Comparison of ENCODE assay signal across 1 cellular context in the genomic region with DNA sequence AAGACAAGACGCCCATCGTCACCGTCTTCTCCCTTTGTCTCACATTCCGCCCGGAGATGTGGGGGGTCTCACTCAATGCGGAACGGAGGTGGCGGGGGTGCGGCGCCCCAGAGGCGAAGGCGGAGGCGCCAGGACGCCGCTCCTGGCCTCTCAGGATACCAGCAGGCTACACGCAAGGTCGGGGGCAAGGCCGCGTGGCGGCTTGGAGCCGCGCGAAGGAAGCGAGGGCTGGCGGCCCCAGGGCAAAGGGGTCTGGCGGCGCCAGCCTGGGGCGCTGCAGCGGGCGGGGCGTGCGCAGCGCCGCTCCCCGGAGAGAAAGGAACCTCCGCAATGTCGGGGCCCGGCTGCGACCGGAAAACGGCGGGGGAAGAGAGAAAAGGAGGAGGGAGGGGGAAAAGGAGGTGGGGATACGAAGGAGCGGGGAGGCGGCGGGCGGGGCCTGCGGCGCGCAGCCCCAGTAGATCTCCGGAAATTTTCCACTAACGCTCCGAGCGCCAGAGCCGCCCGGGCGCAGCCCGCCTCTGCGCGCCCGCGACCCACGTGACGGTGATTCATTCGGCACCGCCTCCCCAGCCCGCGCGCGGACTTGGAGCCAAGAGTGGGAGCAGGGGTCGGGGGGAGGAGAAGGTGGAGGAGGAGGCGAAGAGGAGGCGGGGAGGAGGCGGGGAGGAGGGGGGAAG.
TF ChIP-seq lines count a peak whose summit lies in the region.

No MANE protein-coding gene starts in this region.

TF ChIP-seq in HepG2, 621 proteins besides CTCF, POLR2A, EP300 and RAD21 (continued from another document and continues in another):
- TF ChIP-seq, protein P1, sequence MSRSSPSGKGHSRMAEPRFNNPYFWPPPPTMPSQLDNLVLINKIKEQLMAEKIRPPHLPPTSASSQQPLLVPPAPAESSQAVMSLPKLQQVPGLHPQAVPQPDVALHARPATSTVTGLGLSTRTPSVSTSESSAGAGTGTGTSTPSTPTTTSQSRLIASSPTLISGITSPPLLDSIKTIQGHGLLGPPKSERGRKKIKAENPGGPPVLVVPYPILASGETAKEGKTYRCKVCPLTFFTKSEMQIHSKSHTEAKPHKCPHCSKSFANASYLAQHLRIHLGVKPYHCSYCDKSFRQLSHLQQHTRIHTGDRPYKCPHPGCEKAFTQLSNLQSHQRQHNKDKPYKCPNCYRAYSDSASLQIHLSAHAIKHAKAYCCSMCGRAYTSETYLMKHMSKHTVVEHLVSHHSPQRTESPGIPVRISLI (CRISPR knock-in tag; IDR thresholded peaks at IDR 0.05; ENCODE audit: borderline replicate concordance), result peak; percentile 15; the same call in 1 of the 2 replicates
- no peak for TF ChIP-seq GZF1 (CRISPR knock-in tag; IDR thresholded peaks at IDR 0.05)
- TF ChIP-seq SRF (IDR thresholded peaks at IDR 0.05; ENCODE audit: low read depth, low read length), result no peak; the same call in 1 of the 2 replicates
- TF ChIP-seq ATAD3A (CRISPR knock-in tag; IDR thresholded peaks at IDR 0.05), result no peak
- no peak for TF ChIP-seq ZNF703 (CRISPR knock-in tag; IDR thresholded peaks at IDR 0.05; ENCODE audit: borderline replicate concordance)
- TF ChIP-seq, protein P2, sequence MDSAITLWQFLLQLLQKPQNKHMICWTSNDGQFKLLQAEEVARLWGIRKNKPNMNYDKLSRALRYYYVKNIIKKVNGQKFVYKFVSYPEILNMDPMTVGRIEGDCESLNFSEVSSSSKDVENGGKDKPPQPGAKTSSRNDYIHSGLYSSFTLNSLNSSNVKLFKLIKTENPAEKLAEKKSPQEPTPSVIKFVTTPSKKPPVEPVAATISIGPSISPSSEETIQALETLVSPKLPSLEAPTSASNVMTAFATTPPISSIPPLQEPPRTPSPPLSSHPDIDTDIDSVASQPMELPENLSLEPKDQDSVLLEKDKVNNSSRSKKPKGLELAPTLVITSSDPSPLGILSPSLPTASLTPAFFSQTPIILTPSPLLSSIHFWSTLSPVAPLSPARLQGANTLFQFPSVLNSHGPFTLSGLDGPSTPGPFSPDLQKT (CRISPR knock-in tag; IDR thresholded peaks at IDR 0.05; ENCODE audit: borderline replicate concordance), result no peak
- peak; percentile 46; the same call in 1 of the 2 replicates for TF ChIP-seq ZBTB7B (CRISPR knock-in tag; IDR thresholded peaks at IDR 0.05)
- TF ChIP-seq RXRB (CRISPR knock-in tag; IDR thresholded peaks at IDR 0.05; ENCODE audit: borderline replicate concordance), result no peak
- TF ChIP-seq, protein P3, sequence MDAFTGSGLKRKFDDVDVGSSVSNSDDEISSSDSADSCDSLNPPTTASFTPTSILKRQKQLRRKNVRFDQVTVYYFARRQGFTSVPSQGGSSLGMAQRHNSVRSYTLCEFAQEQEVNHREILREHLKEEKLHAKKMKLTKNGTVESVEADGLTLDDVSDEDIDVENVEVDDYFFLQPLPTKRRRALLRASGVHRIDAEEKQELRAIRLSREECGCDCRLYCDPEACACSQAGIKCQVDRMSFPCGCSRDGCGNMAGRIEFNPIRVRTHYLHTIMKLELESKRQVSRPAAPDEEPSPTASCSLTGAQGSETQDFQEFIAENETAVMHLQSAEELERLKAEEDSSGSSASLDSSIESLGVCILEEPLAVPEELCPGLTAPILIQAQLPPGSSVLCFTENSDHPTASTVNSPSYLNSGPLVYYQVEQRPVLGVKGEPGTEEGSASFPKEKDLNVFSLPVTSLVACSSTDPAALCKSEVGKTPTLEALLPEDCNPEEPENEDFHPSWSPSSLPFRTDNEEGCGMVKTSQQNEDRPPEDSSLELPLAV (CRISPR knock-in tag; conservative IDR thresholded peaks at IDR 0.05; ENCODE audit: low read depth), result no peak
- TF ChIP-seq YEATS4 (CRISPR knock-in tag; IDR thresholded peaks at IDR 0.05; ENCODE audit: borderline replicate concordance), result no peak; the same call in 1 of the 2 replicates
- no peak for TF ChIP-seq NFATC3 (CRISPR knock-in tag; IDR thresholded peaks at IDR 0.05)
- TF ChIP-seq, protein P4, sequence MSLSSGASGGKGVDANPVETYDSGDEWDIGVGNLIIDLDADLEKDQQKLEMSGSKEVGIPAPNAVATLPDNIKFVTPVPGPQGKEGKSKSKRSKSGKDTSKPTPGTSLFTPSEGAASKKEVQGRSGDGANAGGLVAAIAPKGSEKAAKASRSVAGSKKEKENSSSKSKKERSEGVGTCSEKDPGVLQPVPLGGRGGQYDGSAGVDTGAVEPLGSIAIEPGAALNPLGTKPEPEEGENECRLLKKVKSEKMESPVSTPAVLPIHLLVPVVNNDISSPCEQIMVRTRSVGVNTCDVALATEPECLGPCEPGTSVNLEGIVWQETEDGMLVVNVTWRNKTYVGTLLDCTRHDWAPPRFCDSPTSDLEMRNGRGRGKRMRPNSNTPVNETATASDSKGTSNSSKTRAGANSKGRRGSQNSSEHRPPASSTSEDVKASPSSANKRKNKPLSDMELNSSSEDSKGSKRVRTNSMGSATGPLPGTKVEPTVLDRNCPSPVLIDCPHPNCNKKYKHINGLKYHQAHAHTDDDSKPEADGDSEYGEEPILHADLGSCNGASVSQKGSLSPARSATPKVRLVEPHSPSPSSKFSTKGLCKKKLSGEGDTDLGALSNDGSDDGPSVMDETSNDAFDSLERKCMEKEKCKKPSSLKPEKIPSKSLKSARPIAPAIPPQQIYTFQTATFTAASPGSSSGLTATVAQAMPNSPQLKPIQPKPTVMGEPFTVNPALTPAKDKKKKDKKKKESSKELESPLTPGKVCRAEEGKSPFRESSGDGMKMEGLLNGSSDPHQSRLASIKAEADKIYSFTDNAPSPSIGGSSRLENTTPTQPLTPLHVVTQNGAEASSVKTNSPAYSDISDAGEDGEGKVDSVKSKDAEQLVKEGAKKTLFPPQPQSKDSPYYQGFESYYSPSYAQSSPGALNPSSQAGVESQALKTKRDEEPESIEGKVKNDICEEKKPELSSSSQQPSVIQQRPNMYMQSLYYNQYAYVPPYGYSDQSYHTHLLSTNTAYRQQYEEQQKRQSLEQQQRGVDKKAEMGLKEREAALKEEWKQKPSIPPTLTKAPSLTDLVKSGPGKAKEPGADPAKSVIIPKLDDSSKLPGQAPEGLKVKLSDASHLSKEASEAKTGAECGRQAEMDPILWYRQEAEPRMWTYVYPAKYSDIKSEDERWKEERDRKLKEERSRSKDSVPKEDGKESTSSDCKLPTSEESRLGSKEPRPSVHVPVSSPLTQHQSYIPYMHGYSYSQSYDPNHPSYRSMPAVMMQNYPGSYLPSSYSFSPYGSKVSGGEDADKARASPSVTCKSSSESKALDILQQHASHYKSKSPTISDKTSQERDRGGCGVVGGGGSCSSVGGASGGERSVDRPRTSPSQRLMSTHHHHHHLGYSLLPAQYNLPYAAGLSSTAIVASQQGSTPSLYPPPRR (CRISPR knock-in tag; IDR thresholded peaks at IDR 0.05; ENCODE audit: borderline replicate concordance), result peak; percentile 23
- TF ChIP-seq GATA4 (IDR thresholded peaks at IDR 0.05; ENCODE audit: borderline replicate concordance, low read depth), result no peak
- no peak for TF ChIP-seq PITX1 (CRISPR knock-in tag; IDR thresholded peaks at IDR 0.05)
- TF ChIP-seq MAFF (IDR thresholded peaks at IDR 0.05; ENCODE audit: low read depth, low read length), result no peak
- no peak for TF ChIP-seq KDM3A (CRISPR knock-in tag; IDR thresholded peaks at IDR 0.05; ENCODE audit: low read depth)
- TF ChIP-seq THAP11 (CRISPR knock-in tag; IDR thresholded peaks at IDR 0.05), result peak; percentile 47
- TF ChIP-seq ZNF792 (CRISPR knock-in tag; IDR thresholded peaks at IDR 0.05), result peak; percentile 32; the same call in 1 of the 2 replicates
- no peak for TF ChIP-seq ZNF263 (CRISPR knock-in tag; IDR thresholded peaks at IDR 0.05)
- 0 out of 2 replicates have a peak, but pooled peaks have one; percentile 24 for TF ChIP-seq ZNF672 (CRISPR knock-in tag; IDR thresholded peaks at IDR 0.05)
- no peak for TF ChIP-seq ZNF101 (CRISPR knock-in tag; IDR thresholded peaks at IDR 0.05; ENCODE audit: borderline replicate concordance, low read depth)
- TF ChIP-seq ZNF20 (CRISPR knock-in tag; IDR thresholded peaks at IDR 0.05), result no peak
- no peak for TF ChIP-seq ZNF432 (CRISPR knock-in tag; IDR thresholded peaks at IDR 0.05; ENCODE audit: borderline replicate concordance)
- no peak for TF ChIP-seq ZNF317 (CRISPR knock-in tag; IDR thresholded peaks at IDR 0.05)
- TF ChIP-seq EEA1 (CRISPR knock-in tag; IDR thresholded peaks at IDR 0.05; ENCODE audit: borderline replicate concordance), result no peak; the same call in 1 of the 2 replicates
- no peak for TF ChIP-seq HNRNPUL1 (IDR thresholded peaks at IDR 0.05; ENCODE audit: low read depth, low read length)
- TF ChIP-seq, protein P5, sequence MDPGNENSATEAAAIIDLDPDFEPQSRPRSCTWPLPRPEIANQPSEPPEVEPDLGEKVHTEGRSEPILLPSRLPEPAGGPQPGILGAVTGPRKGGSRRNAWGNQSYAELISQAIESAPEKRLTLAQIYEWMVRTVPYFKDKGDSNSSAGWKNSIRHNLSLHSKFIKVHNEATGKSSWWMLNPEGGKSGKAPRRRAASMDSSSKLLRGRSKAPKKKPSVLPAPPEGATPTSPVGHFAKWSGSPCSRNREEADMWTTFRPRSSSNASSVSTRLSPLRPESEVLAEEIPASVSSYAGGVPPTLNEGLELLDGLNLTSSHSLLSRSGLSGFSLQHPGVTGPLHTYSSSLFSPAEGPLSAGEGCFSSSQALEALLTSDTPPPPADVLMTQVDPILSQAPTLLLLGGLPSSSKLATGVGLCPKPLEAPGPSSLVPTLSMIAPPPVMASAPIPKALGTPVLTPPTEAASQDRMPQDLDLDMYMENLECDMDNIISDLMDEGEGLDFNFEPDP (CRISPR knock-in tag; conservative IDR thresholded peaks at IDR 0.05), result no peak
- TF ChIP-seq ZNF737 (CRISPR knock-in tag; IDR thresholded peaks at IDR 0.05; ENCODE audit: borderline replicate concordance), result no peak
- peak; percentile 62 for TF ChIP-seq POLR2AphosphoS5 (IDR thresholded peaks at IDR 0.05; ENCODE audit: low read depth, low read length)
- TF ChIP-seq ZFAT (CRISPR knock-in tag; conservative IDR thresholded peaks at IDR 0.05), result no peak
- TF ChIP-seq, protein P6, sequence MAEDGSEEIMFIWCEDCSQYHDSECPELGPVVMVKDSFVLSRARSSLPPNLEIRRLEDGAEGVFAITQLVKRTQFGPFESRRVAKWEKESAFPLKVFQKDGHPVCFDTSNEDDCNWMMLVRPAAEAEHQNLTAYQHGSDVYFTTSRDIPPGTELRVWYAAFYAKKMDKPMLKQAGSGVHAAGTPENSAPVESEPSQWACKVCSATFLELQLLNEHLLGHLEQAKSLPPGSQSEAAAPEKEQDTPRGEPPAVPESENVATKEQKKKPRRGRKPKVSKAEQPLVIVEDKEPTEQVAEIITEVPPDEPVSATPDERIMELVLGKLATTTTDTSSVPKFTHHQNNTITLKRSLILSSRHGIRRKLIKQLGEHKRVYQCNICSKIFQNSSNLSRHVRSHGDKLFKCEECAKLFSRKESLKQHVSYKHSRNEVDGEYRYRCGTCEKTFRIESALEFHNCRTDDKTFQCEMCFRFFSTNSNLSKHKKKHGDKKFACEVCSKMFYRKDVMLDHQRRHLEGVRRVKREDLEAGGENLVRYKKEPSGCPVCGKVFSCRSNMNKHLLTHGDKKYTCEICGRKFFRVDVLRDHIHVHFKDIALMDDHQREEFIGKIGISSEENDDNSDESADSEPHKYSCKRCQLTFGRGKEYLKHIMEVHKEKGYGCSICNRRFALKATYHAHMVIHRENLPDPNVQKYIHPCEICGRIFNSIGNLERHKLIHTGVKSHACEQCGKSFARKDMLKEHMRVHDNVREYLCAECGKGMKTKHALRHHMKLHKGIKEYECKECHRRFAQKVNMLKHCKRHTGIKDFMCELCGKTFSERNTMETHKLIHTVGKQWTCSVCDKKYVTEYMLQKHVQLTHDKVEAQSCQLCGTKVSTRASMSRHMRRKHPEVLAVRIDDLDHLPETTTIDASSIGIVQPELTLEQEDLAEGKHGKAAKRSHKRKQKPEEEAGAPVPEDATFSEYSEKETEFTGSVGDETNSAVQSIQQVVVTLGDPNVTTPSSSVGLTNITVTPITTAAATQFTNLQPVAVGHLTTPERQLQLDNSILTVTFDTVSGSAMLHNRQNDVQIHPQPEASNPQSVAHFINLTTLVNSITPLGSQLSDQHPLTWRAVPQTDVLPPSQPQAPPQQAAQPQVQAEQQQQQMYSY (CRISPR knock-in tag; IDR thresholded peaks at IDR 0.05), result no peak
- peak; percentile 91 for TF ChIP-seq ZC3H13 (CRISPR knock-in tag; IDR thresholded peaks at IDR 0.05)
- TF ChIP-seq ZNF567 (CRISPR knock-in tag; IDR thresholded peaks at IDR 0.05; ENCODE audit: borderline replicate concordance), result no peak
- TF ChIP-seq, protein P7, sequence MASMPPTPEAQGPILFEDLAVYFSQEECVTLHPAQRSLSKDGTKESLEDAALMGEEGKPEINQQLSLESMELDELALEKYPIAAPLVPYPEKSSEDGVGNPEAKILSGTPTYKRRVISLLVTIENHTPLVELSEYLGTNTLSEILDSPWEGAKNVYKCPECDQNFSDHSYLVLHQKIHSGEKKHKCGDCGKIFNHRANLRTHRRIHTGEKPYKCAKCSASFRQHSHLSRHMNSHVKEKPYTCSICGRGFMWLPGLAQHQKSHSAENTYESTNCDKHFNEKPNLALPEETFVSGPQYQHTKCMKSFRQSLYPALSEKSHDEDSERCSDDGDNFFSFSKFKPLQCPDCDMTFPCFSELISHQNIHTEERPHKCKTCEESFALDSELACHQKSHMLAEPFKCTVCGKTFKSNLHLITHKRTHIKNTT (CRISPR knock-in tag; IDR thresholded peaks at IDR 0.05), result no peak
- TF ChIP-seq FOXP1 (IDR thresholded peaks at IDR 0.05), result no peak
- peak; percentile 32; the same call in 1 of the 2 replicates for TF ChIP-seq FOXP1 (CRISPR knock-in tag; IDR thresholded peaks at IDR 0.05)
- TF ChIP-seq, protein P8, sequence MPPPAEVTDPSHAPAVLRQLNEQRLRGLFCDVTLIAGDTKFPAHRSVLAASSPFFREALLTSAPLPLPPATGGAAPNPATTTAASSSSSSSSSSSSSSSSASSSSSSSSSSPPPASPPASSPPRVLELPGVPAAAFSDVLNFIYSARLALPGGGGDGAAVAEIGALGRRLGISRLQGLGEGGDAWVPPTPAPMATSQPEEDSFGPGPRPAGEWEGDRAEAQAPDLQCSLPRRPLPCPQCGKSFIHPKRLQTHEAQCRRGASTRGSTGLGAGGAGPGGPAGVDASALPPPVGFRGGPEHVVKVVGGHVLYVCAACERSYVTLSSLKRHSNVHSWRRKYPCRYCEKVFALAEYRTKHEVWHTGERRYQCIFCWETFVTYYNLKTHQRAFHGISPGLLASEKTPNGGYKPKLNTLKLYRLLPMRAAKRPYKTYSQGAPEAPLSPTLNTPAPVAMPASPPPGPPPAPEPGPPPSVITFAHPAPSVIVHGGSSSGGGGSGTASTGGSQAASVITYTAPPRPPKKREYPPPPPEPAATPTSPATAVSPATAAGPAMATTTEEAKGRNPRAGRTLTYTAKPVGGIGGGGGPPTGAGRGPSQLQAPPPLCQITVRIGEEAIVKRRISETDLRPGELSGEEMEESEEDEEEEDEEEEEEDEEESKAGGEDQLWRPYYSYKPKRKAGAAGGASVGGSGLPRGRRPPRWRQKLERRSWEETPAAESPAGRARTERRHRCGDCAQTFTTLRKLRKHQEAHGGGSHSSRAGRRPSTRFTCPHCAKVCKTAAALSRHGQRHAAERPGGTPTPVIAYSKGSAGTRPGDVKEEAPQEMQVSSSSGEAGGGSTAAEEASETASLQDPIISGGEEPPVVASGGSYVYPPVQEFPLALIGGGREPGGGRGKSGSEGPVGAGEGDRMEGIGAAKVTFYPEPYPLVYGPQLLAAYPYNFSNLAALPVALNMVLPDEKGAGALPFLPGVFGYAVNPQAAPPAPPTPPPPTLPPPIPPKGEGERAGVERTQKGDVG (CRISPR knock-in tag; IDR thresholded peaks at IDR 0.05; ENCODE audit: borderline replicate concordance), result no peak; the same call in 1 of the 2 replicates
- TF ChIP-seq CBX1 (IDR thresholded peaks at IDR 0.05; ENCODE audit: low read depth), result no peak
- TF ChIP-seq MED8 (CRISPR knock-in tag; IDR thresholded peaks at IDR 0.05; ENCODE audit: insufficient replicate concordance), result peak; percentile 73
- no peak for TF ChIP-seq FIP1L1 (IDR thresholded peaks at IDR 0.05; ENCODE audit: borderline replicate concordance, insufficient read depth, low read depth, low read length)
- no peak for TF ChIP-seq SNAPC2 (CRISPR knock-in tag; IDR thresholded peaks at IDR 0.05)
- TF ChIP-seq RXRA (CRISPR knock-in tag; IDR thresholded peaks at IDR 0.05), result peak; percentile 15; the same call in 1 of the 2 replicates
- no peak for TF ChIP-seq ZNF350 (CRISPR knock-in tag; IDR thresholded peaks at IDR 0.05; ENCODE audit: borderline replicate concordance, low read depth)
